ENCODE assay signal across 25 cellular contexts in genomic region chr9:75467141-75467540, GRCh38.
A peak's percentile ranks its signal among the peaks of the same experiment; 100 is the strongest.
DNase-seq lines count a peak whose midpoint lies in the region; ATAC-seq and TF ChIP-seq lines count a peak whose summit lies in the region.
"Had no signal": no experiment of that assay in that cellular context is flagged by ENCODE, and none has a peak within 500 bp of the region (broad histone marks: within the 10 kb centered on the region; RNA-seq: fewer than 3 reads in every experiment).

No MANE protein-coding gene starts in this region.

- H3K9me3 ChIP-seq in heart left ventricle, result no peaks in the 10 kb centered on the region
- H3K9me3 ChIP-seq: SJSA1 had no signal

- no peak overlapping the region for H3K27ac ChIP-seq in heart left ventricle
- H3K27ac ChIP-seq: HL-60, SJSA1 had no signal

- H3K4me3 ChIP-seq in heart left ventricle (no peak overlapping the region), epithelial cell of esophagus (ENCODE audit: low read length) (no peak overlapping the region)
- H3K4me3 ChIP-seq: GM12878, K562, SJSA1 had no signal

- TF ChIP-seq CTCF in heart left ventricle (IDR thresholded peaks at IDR 0.05), result no peak
- TF ChIP-seq CTCF in epithelial cell of esophagus (IDR thresholded peaks at IDR 0.05; ENCODE audit: insufficient read depth, low read depth, low read length, missing control alignments), result no peak

- no peaks in the 10 kb centered on the region for H3K4me1 ChIP-seq in heart left ventricle
- H3K4me1 ChIP-seq: SJSA1 had no signal

- no peaks in the 10 kb centered on the region for H3K27me3 ChIP-seq in heart left ventricle
- H3K27me3 ChIP-seq: SJSA1 had no signal

- WGBS in heart left ventricle, 4 donors, result 73 to 89% (median 75%) methylated on average over 2 of the region's 2 CpGs

- H3K36me3 ChIP-seq in heart left ventricle, result no peaks in the 10 kb centered on the region
- H3K36me3 ChIP-seq: SJSA1 had no signal

- ATAC-seq in heart left ventricle, result peak in 3 of 4 donors; percentile 45 to 91 (median 70)
- peak; percentile 93 for ATAC-seq in left ventricle myocardium superior
- ATAC-seq in HG03196 (IDR thresholded peaks at IDR 0.05; ENCODE audit: unreplicated experiment), result no peak
- ATAC-seq: GM12878, HepG2, K562, Panc1 had no signal

- intact Hi-C loops in heart left ventricle (cut with DNase I), result loop anchor here in 1 of 10 donors (10.0 kb wide), 1 partner anchor 62 kb away; no protein-coding TSS in a partner anchor
- intact Hi-C loops in cardiac septum (cut with DNase I), result no loop called here
- intact Hi-C loops in left ventricle myocardium superior (cut with micrococcal nuclease), result no loop called here

- TF ChIP-seq POLR2A in heart left ventricle (IDR thresholded peaks at IDR 0.05), result no peak

- no peak for DNase-seq in heart left ventricle
- DNase-seq in cardiac septum (ENCODE audit: low spot score), result no peak
- DNase-seq in epithelial cell of esophagus (ENCODE audit: low read depth), result peak; percentile 46
- DNase-seq in left ventricle myocardium superior, result no peak
- no peak for DNase-seq in SKM-1 treated with dmso at 0.1 percent for 144 hours (lab: John Stamatoyannopoulos, UW; ENCODE audit: unreplicated experiment)
- DNase-seq in NOMO-1 (lab: John Stamatoyannopoulos, UW; ENCODE audit: unreplicated experiment in 2 of 2), result no peak
- DNase-seq: CD4-positive, CD25-positive, alpha-beta regulatory T cell; COR-L47; DND-41; H9; HFFc6; NCI-H1092 treated with DMSO at 0.1 percent for 48 hours; NCI-H1436 treated with DMSO at 0.1 percent for 48 hours; NCI-H1930; NCI-H226; NCI-H510A treated with DMSO at 0.1 percent for 48 hours; NCI-H748 treated with DMSO at 0.1 percent for 48 hours; NK-92 treated with Interleukin-12 subunit alpha and Interleukin-12 subunit beta, amount 100 ng/mL, for 24 hours had no signal
